Comparison of ENCODE assay signal across 8 cellular contexts in the genomic region with DNA sequence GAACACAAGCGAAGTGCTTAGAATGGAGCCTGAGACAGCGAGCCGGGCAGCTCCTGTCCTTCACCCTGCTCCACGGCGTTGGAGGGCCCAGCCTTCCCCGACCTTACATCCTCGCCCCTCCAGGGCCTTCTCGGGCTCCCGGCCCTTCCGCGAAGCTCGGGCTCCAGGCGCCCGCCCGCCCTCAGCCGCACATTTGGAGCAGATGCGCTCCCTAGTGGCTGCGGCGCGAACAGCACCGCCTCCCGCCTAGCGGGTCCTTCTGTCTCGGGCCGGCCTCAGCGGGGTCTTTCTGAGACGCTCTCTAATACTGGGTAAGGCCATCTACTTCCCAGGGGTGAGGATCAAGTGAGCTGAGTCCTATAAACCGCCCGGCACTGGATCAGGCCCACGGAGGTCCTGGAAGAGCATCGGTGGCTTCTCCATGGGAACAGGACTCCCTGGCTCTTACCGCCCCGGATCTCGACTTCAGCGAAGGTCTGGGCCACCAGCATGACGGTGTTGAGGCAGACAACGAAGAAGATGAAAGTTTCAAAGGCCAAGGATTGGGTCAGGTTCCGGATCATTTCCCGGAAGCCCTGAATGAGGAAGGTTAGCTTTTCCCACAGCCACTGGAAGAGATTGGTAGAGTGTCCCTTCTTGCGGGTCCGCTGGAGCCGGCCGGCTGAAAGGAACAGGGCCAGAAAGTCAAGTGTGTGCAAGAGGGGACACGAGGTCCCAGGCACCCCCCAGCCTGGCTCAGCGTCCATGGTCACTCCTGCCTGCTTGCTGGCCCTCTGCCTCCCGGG. TPM values are rescaled to one million over a fixed set of nuclear protein-coding genes. Genes with fewer than 3 reads are reported as not detected.
A peak's percentile ranks its signal among the peaks of the same experiment; 100 is the strongest.
DNase-seq lines count a peak whose midpoint lies in the region; ATAC-seq lines count a peak whose summit lies in the region.

No MANE protein-coding gene starts in this region.

- intact Hi-C loops in left cardiac atrium (cut with DNase I): no loop called here

- peak; percentile 83 to 85 for ATAC-seq in left cardiac atrium
- no peak for ATAC-seq in HG02840 (IDR thresholded peaks at IDR 0.05; ENCODE audit: low FRiP score, unreplicated experiment)
- no peak for ATAC-seq in HG03520 (IDR thresholded peaks at IDR 0.05; ENCODE audit: unreplicated experiment)

- DNase-seq in ELF-1 (ENCODE audit: low read depth, low spot score) (peak; percentile 91), LoVo (ENCODE audit: low spot score) (peak; percentile 76), SW480 (ENCODE audit: low spot score) (peak; percentile 48), left cardiac atrium (peak; percentile 76), retina (peak; percentile 90)
- DNase-seq in activated naive CD8-positive, alpha-beta T cell treated with anti-CD3 and anti-CD28 coated beads, Interleukin-2, amount 50 U/mL, for 16 hours (ENCODE audit: low read depth, low spot score): peak; percentile 63

RNA-seq across cellular contexts. Expression of a gene that starts 3.7 kb away (rescaled TPM):
- total RNA-seq in left cardiac atrium: under 1 TPM in 1 of 2 donors, not detected in 1; 0.26 TPM

RNA-seq across cellular contexts. Expression of a gene that starts 10.8 kb away (rescaled TPM):
- 1 to 10 TPM in 1 of 2 donors, under 1 TPM in 1; 0.91 to 2.6 TPM for total RNA-seq in left cardiac atrium

RNA-seq across cellular contexts. Expression of a gene that starts 20.3 kb away (rescaled TPM):
- total RNA-seq in left cardiac atrium: 100 to 1,000 TPM; 186 to 209 TPM

RNA-seq across cellular contexts. Expression of a gene that starts 20.6 kb away (rescaled TPM):
- 10 to 100 TPM; 20.7 to 25.1 TPM for total RNA-seq in left cardiac atrium

RNA-seq across cellular contexts. Expression of a gene that starts 26.4 kb away (rescaled TPM):
- 1 to 10 TPM; 7.8 to 9.8 TPM for total RNA-seq in left cardiac atrium

Comparison
In these comparisons a context has a peak if more than half of its experiments do, and no peak if none do; other contexts are left out.
1. ATAC-seq: peak in left cardiac atrium (2 of 2); none in HG02840 (single experiment) and HG03520 (single experiment).
2. Peak in every context shown above with its lines, with median percentiles within 50 percentile points of each other: DNase-seq.